Comparison of ENCODE assay signal across 2 cellular contexts in the genomic region with DNA sequence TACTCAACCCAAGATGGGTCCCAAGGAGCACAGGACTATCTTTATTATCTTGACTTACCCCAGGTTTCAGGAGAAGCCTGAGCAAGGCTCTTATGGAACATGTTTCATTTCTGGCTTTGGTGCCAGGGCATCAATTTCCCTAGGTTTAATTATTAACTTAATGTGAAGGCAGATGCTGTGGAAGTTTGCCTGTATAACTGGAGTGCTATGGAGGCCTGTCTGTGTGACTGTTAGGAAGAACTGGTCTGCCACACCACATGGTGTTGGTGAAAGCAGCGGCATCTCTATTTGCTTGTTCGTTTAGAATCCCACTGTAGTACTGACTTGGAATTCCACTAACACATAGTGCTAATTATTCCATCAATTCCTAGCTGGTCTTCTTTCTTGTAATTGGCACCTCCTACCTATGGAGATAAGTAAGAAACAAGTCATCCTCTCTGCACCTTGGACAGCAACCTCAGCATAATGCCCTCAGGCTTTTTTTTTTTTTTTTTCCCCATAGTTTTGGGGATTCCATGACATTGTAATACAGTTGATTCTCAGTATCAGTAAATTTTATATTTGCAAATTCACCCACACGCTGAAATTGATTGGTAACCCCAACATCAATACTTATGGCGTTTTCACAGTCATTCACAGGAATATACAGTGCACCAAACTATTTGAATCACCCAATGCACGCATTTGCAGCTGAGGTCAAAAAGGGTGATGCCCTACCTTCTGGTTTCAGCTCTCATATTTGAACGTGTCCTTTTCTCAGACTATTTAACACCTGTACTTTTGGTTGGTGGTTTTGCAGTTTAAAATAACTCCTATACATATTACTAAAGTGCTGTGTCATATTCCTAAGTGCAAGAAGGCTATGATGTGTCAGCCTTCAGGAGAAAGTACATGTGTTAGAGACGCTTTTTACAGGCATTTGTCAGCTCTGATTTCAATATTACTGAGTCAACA.
TF ChIP-seq lines count a peak whose summit lies in the region.

No MANE protein-coding gene starts in this region.

TF ChIP-seq in HEK293, 187 proteins besides CTCF, POLR2A, EP300 and RAD21:
- TF ChIP-seq, protein P1, sequence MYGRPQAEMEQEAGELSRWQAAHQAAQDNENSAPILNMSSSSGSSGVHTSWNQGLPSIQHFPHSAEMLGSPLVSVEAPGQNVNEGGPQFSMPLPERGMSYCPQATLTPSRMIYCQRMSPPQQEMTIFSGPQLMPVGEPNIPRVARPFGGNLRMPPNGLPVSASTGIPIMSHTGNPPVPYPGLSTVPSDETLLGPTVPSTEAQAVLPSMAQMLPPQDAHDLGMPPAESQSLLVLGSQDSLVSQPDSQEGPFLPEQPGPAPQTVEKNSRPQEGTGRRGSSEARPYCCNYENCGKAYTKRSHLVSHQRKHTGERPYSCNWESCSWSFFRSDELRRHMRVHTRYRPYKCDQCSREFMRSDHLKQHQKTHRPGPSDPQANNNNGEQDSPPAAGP (tag by site-specific recombination; IDR thresholded peaks at IDR 0.05): no peak
- TF ChIP-seq, protein P2, sequence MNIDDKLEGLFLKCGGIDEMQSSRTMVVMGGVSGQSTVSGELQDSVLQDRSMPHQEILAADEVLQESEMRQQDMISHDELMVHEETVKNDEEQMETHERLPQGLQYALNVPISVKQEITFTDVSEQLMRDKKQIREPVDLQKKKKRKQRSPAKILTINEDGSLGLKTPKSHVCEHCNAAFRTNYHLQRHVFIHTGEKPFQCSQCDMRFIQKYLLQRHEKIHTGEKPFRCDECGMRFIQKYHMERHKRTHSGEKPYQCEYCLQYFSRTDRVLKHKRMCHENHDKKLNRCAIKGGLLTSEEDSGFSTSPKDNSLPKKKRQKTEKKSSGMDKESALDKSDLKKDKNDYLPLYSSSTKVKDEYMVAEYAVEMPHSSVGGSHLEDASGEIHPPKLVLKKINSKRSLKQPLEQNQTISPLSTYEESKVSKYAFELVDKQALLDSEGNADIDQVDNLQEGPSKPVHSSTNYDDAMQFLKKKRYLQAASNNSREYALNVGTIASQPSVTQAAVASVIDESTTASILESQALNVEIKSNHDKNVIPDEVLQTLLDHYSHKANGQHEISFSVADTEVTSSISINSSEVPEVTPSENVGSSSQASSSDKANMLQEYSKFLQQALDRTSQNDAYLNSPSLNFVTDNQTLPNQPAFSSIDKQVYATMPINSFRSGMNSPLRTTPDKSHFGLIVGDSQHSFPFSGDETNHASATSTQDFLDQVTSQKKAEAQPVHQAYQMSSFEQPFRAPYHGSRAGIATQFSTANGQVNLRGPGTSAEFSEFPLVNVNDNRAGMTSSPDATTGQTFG (tag by site-specific recombination; IDR thresholded peaks at IDR 0.05; ENCODE audit: borderline replicate concordance): no peak
- TF ChIP-seq, protein P3, sequence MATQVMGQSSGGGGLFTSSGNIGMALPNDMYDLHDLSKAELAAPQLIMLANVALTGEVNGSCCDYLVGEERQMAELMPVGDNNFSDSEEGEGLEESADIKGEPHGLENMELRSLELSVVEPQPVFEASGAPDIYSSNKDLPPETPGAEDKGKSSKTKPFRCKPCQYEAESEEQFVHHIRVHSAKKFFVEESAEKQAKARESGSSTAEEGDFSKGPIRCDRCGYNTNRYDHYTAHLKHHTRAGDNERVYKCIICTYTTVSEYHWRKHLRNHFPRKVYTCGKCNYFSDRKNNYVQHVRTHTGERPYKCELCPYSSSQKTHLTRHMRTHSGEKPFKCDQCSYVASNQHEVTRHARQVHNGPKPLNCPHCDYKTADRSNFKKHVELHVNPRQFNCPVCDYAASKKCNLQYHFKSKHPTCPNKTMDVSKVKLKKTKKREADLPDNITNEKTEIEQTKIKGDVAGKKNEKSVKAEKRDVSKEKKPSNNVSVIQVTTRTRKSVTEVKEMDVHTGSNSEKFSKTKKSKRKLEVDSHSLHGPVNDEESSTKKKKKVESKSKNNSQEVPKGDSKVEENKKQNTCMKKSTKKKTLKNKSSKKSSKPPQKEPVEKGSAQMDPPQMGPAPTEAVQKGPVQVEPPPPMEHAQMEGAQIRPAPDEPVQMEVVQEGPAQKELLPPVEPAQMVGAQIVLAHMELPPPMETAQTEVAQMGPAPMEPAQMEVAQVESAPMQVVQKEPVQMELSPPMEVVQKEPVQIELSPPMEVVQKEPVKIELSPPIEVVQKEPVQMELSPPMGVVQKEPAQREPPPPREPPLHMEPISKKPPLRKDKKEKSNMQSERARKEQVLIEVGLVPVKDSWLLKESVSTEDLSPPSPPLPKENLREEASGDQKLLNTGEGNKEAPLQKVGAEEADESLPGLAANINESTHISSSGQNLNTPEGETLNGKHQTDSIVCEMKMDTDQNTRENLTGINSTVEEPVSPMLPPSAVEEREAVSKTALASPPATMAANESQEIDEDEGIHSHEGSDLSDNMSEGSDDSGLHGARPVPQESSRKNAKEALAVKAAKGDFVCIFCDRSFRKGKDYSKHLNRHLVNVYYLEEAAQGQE (tag by site-specific recombination; IDR thresholded peaks at IDR 0.05): peak; percentile 55; the same call in 1 of the 2 replicates
TF ChIP-seq in HEK293: peak in this region for 1.

TF ChIP-seq in GM12878, 131 proteins besides CTCF, POLR2A, EP300 and RAD21:
- TF ChIP-seq RFX5 (IDR thresholded peaks at IDR 0.05; ENCODE audit: low read depth, low read length) (no peak), ETV6 (conservative IDR thresholded peaks at IDR 0.05 in 1 of 2, IDR thresholded peaks at IDR 0.05 in 1 of 2; ENCODE audit: borderline replicate concordance in 1 of 2, low read depth in 1 of 2) (no peak), NR2C1 (IDR thresholded peaks at IDR 0.05) (no peak), BACH1 (IDR thresholded peaks at IDR 0.05; ENCODE audit: borderline replicate concordance) (no peak), JUNB (IDR thresholded peaks at IDR 0.05) (no peak), CBFB (IDR thresholded peaks at IDR 0.05; ENCODE audit: low read depth) (no peak), TCF3 (IDR thresholded peaks at IDR 0.05; ENCODE audit: borderline replicate concordance, insufficient read depth, low read depth, low read length) (no peak), STAT1 (conservative IDR thresholded peaks at IDR 0.05) (no peak), JUND (IDR thresholded peaks at IDR 0.05; ENCODE audit: low read depth, low read length) (no peak), CEBPB (IDR thresholded peaks at IDR 0.05; ENCODE audit: borderline replicate concordance in 1 of 2, low read depth in 2 of 2, low read length in 2 of 2) (no peak)
- TF ChIP-seq, protein P4, sequence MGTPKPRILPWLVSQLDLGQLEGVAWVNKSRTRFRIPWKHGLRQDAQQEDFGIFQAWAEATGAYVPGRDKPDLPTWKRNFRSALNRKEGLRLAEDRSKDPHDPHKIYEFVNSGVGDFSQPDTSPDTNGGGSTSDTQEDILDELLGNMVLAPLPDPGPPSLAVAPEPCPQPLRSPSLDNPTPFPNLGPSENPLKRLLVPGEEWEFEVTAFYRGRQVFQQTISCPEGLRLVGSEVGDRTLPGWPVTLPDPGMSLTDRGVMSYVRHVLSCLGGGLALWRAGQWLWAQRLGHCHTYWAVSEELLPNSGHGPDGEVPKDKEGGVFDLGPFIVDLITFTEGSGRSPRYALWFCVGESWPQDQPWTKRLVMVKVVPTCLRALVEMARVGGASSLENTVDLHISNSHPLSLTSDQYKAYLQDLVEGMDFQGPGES (IDR thresholded peaks at IDR 0.05): no peak
- TF ChIP-seq, protein P5, sequence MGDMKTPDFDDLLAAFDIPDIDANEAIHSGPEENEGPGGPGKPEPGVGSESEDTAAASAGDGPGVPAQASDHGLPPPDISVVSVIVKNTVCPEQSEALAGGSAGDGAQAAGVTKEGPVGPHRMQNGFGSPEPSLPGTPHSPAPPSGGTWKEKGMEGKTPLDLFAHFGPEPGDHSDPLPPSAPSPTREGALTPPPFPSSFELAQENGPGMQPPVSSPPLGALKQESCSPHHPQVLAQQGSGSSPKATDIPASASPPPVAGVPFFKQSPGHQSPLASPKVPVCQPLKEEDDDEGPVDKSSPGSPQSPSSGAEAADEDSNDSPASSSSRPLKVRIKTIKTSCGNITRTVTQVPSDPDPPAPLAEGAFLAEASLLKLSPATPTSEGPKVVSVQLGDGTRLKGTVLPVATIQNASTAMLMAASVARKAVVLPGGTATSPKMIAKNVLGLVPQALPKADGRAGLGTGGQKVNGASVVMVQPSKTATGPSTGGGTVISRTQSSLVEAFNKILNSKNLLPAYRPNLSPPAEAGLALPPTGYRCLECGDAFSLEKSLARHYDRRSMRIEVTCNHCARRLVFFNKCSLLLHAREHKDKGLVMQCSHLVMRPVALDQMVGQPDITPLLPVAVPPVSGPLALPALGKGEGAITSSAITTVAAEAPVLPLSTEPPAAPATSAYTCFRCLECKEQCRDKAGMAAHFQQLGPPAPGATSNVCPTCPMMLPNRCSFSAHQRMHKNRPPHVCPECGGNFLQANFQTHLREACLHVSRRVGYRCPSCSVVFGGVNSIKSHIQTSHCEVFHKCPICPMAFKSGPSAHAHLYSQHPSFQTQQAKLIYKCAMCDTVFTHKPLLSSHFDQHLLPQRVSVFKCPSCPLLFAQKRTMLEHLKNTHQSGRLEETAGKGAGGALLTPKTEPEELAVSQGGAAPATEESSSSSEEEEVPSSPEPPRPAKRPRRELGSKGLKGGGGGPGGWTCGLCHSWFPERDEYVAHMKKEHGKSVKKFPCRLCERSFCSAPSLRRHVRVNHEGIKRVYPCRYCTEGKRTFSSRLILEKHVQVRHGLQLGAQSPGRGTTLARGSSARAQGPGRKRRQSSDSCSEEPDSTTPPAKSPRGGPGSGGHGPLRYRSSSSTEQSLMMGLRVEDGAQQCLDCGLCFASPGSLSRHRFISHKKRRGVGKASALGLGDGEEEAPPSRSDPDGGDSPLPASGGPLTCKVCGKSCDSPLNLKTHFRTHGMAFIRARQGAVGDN (IDR thresholded peaks at IDR 0.05): no peak
- TF ChIP-seq, protein P6, sequence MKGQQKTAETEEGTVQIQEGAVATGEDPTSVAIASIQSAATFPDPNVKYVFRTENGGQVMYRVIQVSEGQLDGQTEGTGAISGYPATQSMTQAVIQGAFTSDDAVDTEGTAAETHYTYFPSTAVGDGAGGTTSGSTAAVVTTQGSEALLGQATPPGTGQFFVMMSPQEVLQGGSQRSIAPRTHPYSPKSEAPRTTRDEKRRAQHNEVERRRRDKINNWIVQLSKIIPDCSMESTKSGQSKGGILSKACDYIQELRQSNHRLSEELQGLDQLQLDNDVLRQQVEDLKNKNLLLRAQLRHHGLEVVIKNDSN (IDR thresholded peaks at IDR 0.05; ENCODE audit: borderline replicate concordance, extremely low read length, insufficient read depth, low read depth, low read length): no peak
- TF ChIP-seq, protein P7, sequence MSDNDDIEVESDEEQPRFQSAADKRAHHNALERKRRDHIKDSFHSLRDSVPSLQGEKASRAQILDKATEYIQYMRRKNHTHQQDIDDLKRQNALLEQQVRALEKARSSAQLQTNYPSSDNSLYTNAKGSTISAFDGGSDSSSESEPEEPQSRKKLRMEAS (IDR thresholded peaks at IDR 0.05; ENCODE audit: low read depth, low read length): no peak
- TF ChIP-seq, protein P8, sequence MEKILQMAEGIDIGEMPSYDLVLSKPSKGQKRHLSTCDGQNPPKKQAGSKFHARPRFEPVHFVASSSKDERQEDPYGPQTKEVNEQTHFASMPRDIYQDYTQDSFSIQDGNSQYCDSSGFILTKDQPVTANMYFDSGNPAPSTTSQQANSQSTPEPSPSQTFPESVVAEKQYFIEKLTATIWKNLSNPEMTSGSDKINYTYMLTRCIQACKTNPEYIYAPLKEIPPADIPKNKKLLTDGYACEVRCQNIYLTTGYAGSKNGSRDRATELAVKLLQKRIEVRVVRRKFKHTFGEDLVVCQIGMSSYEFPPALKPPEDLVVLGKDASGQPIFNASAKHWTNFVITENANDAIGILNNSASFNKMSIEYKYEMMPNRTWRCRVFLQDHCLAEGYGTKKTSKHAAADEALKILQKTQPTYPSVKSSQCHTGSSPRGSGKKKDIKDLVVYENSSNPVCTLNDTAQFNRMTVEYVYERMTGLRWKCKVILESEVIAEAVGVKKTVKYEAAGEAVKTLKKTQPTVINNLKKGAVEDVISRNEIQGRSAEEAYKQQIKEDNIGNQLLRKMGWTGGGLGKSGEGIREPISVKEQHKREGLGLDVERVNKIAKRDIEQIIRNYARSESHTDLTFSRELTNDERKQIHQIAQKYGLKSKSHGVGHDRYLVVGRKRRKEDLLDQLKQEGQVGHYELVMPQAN (conservative IDR thresholded peaks at IDR 0.05): no peak
- TF ChIP-seq, protein P9, sequence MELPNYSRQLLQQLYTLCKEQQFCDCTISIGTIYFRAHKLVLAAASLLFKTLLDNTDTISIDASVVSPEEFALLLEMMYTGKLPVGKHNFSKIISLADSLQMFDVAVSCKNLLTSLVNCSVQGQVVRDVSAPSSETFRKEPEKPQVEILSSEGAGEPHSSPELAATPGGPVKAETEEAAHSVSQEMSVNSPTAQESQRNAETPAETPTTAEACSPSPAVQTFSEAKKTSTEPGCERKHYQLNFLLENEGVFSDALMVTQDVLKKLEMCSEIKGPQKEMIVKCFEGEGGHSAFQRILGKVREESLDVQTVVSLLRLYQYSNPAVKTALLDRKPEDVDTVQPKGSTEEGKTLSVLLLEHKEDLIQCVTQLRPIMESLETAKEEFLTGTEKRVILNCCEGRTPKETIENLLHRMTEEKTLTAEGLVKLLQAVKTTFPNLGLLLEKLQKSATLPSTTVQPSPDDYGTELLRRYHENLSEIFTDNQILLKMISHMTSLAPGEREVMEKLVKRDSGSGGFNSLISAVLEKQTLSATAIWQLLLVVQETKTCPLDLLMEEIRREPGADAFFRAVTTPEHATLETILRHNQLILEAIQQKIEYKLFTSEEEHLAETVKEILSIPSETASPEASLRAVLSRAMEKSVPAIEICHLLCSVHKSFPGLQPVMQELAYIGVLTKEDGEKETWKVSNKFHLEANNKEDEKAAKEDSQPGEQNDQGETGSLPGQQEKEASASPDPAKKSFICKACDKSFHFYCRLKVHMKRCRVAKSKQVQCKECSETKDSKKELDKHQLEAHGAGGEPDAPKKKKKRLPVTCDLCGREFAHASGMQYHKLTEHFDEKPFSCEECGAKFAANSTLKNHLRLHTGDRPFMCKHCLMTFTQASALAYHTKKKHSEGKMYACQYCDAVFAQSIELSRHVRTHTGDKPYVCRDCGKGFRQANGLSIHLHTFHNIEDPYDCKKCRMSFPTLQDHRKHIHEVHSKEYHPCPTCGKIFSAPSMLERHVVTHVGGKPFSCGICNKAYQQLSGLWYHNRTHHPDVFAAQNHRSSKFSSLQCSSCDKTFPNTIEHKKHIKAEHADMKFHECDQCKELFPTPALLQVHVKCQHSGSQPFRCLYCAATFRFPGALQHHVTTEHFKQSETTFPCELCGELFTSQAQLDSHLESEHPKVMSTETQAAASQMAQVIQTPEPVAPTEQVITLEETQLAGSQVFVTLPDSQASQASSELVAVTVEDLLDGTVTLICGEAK (IDR thresholded peaks at IDR 0.05; ENCODE audit: borderline replicate concordance): no peak
